In the genomic region with DNA sequence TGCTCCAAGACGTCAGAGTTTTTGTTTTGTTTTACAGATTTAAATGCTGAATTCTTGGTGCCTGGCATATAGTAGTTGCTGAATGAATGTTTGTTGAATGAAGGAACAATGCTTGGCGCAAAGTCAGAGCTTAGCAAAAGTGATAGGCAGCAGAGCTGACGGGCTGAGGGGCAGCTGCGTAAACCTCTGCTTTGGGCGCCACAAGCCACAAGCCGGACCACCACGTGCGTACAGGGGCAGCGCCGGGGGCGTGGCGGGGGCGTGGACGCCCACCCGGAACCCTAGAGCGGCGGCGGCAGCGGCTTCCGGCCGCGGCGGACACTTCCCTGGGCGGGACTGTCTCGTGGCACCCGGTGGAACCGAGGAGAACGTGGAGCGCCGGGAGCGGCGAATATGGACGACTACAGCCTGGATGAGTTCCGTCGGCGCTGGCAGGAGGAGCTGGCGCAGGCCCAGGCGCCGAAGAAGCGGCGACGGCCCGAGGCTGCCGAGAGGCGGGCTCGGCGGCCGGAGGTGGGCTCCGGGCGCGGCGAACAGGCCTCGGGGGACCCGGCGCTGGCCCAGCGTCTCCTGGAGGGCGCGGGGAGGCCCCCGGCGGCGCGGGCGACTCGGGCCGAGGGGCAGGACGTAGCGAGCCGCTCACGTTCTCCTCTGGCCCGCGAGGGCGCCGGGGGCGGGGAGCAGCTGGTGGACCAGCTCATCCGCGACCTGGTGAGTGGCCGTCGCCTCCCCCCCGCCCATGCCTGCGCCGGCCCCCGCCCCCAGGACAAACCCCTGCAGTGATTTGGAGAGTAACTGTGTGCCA, we compare ENCODE assay signal across 1 cellular context.
TF ChIP-seq lines count a peak whose summit lies in the region.

A gene with protein sequence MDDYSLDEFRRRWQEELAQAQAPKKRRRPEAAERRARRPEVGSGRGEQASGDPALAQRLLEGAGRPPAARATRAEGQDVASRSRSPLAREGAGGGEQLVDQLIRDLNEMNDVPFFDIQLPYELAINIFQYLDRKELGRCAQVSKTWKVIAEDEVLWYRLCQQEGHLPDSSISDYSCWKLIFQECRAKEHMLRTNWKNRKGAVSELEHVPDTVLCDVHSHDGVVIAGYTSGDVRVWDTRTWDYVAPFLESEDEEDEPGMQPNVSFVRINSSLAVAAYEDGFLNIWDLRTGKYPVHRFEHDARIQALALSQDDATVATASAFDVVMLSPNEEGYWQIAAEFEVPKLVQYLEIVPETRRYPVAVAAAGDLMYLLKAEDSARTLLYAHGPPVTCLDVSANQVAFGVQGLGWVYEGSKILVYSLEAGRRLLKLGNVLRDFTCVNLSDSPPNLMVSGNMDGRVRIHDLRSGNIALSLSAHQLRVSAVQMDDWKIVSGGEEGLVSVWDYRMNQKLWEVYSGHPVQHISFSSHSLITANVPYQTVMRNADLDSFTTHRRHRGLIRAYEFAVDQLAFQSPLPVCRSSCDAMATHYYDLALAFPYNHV (plus strand): TSS at position 306 of the 805 bp plus-strand sequence. CDS start 88 bp downstream, at position 394.

TF ChIP-seq in HepG2, 621 proteins besides CTCF, POLR2A, EP300 and RAD21 (continued from another document and continues in another):
- TF ChIP-seq TRIM24 (CRISPR knock-in tag; IDR thresholded peaks at IDR 0.05) (no peak), HOXA3 (CRISPR knock-in tag; IDR thresholded peaks at IDR 0.05) (peak; percentile 89), ZNF33B (CRISPR knock-in tag; IDR thresholded peaks at IDR 0.05) (0 out of 2 replicates have a peak, but pooled peaks have one; percentile 25), ZBTB8A (CRISPR knock-in tag; IDR thresholded peaks at IDR 0.05; ENCODE audit: borderline replicate concordance, low read depth) (no peak), ZNF441 (CRISPR knock-in tag; IDR thresholded peaks at IDR 0.05; ENCODE audit: borderline replicate concordance) (0 out of 2 replicates have a peak, but pooled peaks have one; percentile 42), HNRNPK (IDR thresholded peaks at IDR 0.05; ENCODE audit: low read depth, low read length, poor library complexity, severe bottlenecking) (no peak), ZZZ3 (CRISPR knock-in tag; IDR thresholded peaks at IDR 0.05; ENCODE audit: borderline replicate concordance) (peak; percentile 52; the same call in 1 of the 2 replicates), ARID2 (CRISPR knock-in tag; IDR thresholded peaks at IDR 0.05; ENCODE audit: borderline replicate concordance) (no peak), NRL (CRISPR knock-in tag; IDR thresholded peaks at IDR 0.05; ENCODE audit: borderline replicate concordance) (peak; percentile 83; the same call in 1 of the 2 replicates), TCF7L2 (IDR thresholded peaks at IDR 0.05; ENCODE audit: low read depth, low read length) (no peak), ZNF569 (CRISPR knock-in tag; IDR thresholded peaks at IDR 0.05; ENCODE audit: borderline replicate concordance) (no peak), MYC (CRISPR knock-in tag; IDR thresholded peaks at IDR 0.05; ENCODE audit: borderline replicate concordance) (peak; percentile 99), KLF9 (CRISPR knock-in tag; IDR thresholded peaks at IDR 0.05; ENCODE audit: low read depth) (peak; percentile 98), SPEN (CRISPR knock-in tag; IDR thresholded peaks at IDR 0.05; ENCODE audit: low read depth) (peak; percentile 84), ZSCAN25 (CRISPR knock-in tag; IDR thresholded peaks at IDR 0.05) (no peak), SIN3B (IDR thresholded peaks at IDR 0.05; ENCODE audit: low read length) (0 out of 2 replicates have a peak, but pooled peaks have one; percentile 35), GATAD2A (CRISPR knock-in tag; IDR thresholded peaks at IDR 0.05) (peak; percentile 57), SNRNP70 (IDR thresholded peaks at IDR 0.05; ENCODE audit: low read depth, low read length) (no peak), MBNL3 (CRISPR knock-in tag; conservative IDR thresholded peaks at IDR 0.05) (no peak), PPARG (CRISPR knock-in tag; conservative IDR thresholded peaks at IDR 0.05) (0 out of 2 replicates have a peak, but pooled peaks have one; percentile 39), ZNF781 (CRISPR knock-in tag; IDR thresholded peaks at IDR 0.05; ENCODE audit: borderline replicate concordance, not compliant biosample characterization) (peak; percentile 67), PITX1 (CRISPR knock-in tag; IDR thresholded peaks at IDR 0.05) (peak; percentile 52; the same call in 1 of the 2 replicates), KLF11 (CRISPR knock-in tag; IDR thresholded peaks at IDR 0.05) (no peak), NR1H2 (CRISPR knock-in tag; IDR thresholded peaks at IDR 0.05; ENCODE audit: borderline replicate concordance, low read depth) (no peak; the same call in 1 of the 2 replicates), SUZ12 (IDR thresholded peaks at IDR 0.05; ENCODE audit: low read depth, low read length) (no peak), ZSCAN22 (CRISPR knock-in tag; IDR thresholded peaks at IDR 0.05) (peak; percentile 32; the same call in 1 of the 2 replicates), NFE2L2 (IDR thresholded peaks at IDR 0.05; ENCODE audit: low read length) (no peak)
- TF ChIP-seq, protein P1, sequence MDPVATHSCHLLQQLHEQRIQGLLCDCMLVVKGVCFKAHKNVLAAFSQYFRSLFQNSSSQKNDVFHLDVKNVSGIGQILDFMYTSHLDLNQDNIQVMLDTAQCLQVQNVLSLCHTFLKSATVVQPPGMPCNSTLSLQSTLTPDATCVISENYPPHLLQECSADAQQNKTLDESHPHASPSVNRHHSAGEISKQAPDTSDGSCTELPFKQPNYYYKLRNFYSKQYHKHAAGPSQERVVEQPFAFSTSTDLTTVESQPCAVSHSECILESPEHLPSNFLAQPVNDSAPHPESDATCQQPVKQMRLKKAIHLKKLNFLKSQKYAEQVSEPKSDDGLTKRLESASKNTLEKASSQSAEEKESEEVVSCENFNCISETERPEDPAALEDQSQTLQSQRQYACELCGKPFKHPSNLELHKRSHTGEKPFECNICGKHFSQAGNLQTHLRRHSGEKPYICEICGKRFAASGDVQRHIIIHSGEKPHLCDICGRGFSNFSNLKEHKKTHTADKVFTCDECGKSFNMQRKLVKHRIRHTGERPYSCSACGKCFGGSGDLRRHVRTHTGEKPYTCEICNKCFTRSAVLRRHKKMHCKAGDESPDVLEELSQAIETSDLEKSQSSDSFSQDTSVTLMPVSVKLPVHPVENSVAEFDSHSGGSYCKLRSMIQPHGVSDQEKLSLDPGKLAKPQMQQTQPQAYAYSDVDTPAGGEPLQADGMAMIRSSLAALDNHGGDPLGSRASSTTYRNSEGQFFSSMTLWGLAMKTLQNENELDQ (CRISPR knock-in tag; IDR thresholded peaks at IDR 0.05; ENCODE audit: borderline replicate concordance): no peak
- TF ChIP-seq, protein P2, sequence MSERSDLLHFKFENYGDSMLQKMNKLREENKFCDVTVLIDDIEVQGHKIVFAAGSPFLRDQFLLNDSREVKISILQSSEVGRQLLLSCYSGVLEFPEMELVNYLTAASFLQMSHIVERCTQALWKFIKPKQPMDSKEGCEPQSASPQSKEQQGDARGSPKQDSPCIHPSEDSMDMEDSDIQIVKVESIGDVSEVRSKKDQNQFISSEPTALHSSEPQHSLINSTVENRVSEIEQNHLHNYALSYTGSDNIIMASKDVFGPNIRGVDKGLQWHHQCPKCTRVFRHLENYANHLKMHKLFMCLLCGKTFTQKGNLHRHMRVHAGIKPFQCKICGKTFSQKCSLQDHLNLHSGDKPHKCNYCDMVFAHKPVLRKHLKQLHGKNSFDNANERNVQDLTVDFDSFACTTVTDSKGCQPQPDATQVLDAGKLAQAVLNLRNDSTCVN (CRISPR knock-in tag; IDR thresholded peaks at IDR 0.05; ENCODE audit: borderline replicate concordance): no peak
- TF ChIP-seq, protein P3, sequence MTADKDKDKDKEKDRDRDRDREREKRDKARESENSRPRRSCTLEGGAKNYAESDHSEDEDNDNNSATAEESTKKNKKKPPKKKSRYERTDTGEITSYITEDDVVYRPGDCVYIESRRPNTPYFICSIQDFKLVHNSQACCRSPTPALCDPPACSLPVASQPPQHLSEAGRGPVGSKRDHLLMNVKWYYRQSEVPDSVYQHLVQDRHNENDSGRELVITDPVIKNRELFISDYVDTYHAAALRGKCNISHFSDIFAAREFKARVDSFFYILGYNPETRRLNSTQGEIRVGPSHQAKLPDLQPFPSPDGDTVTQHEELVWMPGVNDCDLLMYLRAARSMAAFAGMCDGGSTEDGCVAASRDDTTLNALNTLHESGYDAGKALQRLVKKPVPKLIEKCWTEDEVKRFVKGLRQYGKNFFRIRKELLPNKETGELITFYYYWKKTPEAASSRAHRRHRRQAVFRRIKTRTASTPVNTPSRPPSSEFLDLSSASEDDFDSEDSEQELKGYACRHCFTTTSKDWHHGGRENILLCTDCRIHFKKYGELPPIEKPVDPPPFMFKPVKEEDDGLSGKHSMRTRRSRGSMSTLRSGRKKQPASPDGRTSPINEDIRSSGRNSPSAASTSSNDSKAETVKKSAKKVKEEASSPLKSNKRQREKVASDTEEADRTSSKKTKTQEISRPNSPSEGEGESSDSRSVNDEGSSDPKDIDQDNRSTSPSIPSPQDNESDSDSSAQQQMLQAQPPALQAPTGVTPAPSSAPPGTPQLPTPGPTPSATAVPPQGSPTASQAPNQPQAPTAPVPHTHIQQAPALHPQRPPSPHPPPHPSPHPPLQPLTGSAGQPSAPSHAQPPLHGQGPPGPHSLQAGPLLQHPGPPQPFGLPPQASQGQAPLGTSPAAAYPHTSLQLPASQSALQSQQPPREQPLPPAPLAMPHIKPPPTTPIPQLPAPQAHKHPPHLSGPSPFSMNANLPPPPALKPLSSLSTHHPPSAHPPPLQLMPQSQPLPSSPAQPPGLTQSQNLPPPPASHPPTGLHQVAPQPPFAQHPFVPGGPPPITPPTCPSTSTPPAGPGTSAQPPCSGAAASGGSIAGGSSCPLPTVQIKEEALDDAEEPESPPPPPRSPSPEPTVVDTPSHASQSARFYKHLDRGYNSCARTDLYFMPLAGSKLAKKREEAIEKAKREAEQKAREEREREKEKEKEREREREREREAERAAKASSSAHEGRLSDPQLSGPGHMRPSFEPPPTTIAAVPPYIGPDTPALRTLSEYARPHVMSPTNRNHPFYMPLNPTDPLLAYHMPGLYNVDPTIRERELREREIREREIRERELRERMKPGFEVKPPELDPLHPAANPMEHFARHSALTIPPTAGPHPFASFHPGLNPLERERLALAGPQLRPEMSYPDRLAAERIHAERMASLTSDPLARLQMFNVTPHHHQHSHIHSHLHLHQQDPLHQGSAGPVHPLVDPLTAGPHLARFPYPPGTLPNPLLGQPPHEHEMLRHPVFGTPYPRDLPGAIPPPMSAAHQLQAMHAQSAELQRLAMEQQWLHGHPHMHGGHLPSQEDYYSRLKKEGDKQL (CRISPR knock-in tag; IDR thresholded peaks at IDR 0.05; ENCODE audit: low read depth): no peak
- TF ChIP-seq, protein P4, sequence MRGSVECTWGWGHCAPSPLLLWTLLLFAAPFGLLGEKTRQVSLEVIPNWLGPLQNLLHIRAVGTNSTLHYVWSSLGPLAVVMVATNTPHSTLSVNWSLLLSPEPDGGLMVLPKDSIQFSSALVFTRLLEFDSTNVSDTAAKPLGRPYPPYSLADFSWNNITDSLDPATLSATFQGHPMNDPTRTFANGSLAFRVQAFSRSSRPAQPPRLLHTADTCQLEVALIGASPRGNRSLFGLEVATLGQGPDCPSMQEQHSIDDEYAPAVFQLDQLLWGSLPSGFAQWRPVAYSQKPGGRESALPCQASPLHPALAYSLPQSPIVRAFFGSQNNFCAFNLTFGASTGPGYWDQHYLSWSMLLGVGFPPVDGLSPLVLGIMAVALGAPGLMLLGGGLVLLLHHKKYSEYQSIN (CRISPR knock-in tag; IDR thresholded peaks at IDR 0.05; ENCODE audit: borderline replicate concordance): no peak
- TF ChIP-seq, protein P5, sequence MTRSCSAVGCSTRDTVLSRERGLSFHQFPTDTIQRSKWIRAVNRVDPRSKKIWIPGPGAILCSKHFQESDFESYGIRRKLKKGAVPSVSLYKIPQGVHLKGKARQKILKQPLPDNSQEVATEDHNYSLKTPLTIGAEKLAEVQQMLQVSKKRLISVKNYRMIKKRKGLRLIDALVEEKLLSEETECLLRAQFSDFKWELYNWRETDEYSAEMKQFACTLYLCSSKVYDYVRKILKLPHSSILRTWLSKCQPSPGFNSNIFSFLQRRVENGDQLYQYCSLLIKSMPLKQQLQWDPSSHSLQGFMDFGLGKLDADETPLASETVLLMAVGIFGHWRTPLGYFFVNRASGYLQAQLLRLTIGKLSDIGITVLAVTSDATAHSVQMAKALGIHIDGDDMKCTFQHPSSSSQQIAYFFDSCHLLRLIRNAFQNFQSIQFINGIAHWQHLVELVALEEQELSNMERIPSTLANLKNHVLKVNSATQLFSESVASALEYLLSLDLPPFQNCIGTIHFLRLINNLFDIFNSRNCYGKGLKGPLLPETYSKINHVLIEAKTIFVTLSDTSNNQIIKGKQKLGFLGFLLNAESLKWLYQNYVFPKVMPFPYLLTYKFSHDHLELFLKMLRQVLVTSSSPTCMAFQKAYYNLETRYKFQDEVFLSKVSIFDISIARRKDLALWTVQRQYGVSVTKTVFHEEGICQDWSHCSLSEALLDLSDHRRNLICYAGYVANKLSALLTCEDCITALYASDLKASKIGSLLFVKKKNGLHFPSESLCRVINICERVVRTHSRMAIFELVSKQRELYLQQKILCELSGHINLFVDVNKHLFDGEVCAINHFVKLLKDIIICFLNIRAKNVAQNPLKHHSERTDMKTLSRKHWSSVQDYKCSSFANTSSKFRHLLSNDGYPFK (CRISPR knock-in tag; IDR thresholded peaks at IDR 0.05; ENCODE audit: borderline replicate concordance): peak; percentile 90; the same call in 1 of the 2 replicates
- TF ChIP-seq, protein P6, sequence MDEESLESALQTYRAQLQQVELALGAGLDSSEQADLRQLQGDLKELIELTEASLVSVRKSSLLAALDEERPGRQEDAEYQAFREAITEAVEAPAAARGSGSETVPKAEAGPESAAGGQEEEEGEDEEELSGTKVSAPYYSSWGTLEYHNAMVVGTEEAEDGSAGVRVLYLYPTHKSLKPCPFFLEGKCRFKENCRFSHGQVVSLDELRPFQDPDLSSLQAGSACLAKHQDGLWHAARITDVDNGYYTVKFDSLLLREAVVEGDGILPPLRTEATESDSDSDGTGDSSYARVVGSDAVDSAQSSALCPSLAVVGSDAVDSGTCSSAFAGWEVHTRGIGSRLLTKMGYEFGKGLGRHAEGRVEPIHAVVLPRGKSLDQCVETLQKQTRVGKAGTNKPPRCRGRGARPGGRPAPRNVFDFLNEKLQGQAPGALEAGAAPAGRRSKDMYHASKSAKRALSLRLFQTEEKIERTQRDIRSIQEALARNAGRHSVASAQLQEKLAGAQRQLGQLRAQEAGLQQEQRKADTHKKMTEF (CRISPR knock-in tag; IDR thresholded peaks at IDR 0.05): peak; percentile 88; the same call in 1 of the 2 replicates
- TF ChIP-seq, protein P7, sequence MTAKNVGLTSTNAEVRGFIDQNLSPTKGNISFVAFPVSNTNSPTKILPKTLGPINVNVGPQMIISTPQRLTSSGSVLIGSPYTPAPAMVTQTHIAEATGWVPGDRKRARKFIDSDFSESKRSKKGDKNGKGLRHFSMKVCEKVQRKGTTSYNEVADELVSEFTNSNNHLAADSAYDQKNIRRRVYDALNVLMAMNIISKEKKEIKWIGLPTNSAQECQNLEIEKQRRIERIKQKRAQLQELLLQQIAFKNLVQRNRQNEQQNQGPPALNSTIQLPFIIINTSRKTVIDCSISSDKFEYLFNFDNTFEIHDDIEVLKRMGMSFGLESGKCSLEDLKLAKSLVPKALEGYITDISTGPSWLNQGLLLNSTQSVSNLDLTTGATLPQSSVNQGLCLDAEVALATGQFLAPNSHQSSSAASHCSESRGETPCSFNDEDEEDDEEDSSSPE (CRISPR knock-in tag; IDR thresholded peaks at IDR 0.05): peak; percentile 84; the same call in 1 of the 2 replicates
